1 cellular context compared by ENCODE assay signal in genomic region chr22:28923826-28924732, GRCh38.
A peak's percentile ranks its signal among the peaks of the same experiment; 100 is the strongest.
TF ChIP-seq lines count a peak whose summit lies in the region.

No MANE protein-coding gene starts in this region.

TF ChIP-seq in HepG2, 621 proteins besides CTCF, POLR2A, EP300 and RAD21 (continued from another document and continues in another):
- peak; percentile 87 for TF ChIP-seq IKZF5 (CRISPR knock-in tag; IDR thresholded peaks at IDR 0.05)
- no peak for TF ChIP-seq NR3C1 (CRISPR knock-in tag; IDR thresholded peaks at IDR 0.05)
- peak; percentile 83; the same call in 1 of the 2 replicates for TF ChIP-seq SALL2 (CRISPR knock-in tag; IDR thresholded peaks at IDR 0.05)
- TF ChIP-seq HCFC1 (IDR thresholded peaks at IDR 0.05; ENCODE audit: low read depth, low read length): no peak
- peak; percentile 98 for TF ChIP-seq ARID5B (CRISPR knock-in tag; IDR thresholded peaks at IDR 0.05)
- TF ChIP-seq ASH2L (IDR thresholded peaks at IDR 0.05; ENCODE audit: insufficient read length, low read depth, low read length): peak; percentile 76
- TF ChIP-seq KLF15 (CRISPR knock-in tag; IDR thresholded peaks at IDR 0.05; ENCODE audit: borderline replicate concordance): no peak
- 0 out of 2 replicates have a peak, but pooled peaks have one; percentile 72 for TF ChIP-seq HNF1B (CRISPR knock-in tag; IDR thresholded peaks at IDR 0.05)
- TF ChIP-seq ZSCAN12 (CRISPR knock-in tag; IDR thresholded peaks at IDR 0.05): 0 out of 2 replicates have a peak, but pooled peaks have one; percentile 37
- TF ChIP-seq BCLAF1 (IDR thresholded peaks at IDR 0.05): no peak
- TF ChIP-seq ZNF275 (CRISPR knock-in tag; IDR thresholded peaks at IDR 0.05; ENCODE audit: borderline replicate concordance): no peak
- TF ChIP-seq ZNF883 (CRISPR knock-in tag; IDR thresholded peaks at IDR 0.05; ENCODE audit: not compliant biosample characterization): no peak
- no peak for TF ChIP-seq CENPBD1 (CRISPR knock-in tag; IDR thresholded peaks at IDR 0.05; ENCODE audit: borderline replicate concordance, low read depth)
- no peak for TF ChIP-seq HES4 (CRISPR knock-in tag; IDR thresholded peaks at IDR 0.05; ENCODE audit: borderline replicate concordance)
- TF ChIP-seq CCAR2 (optimal IDR thresholded peaks at IDR 0.05; ENCODE audit: low read depth, low read length): no peak
- TF ChIP-seq IKZF1 (IDR thresholded peaks at IDR 0.05): no peak
- peak; percentile 77 for TF ChIP-seq ARNT2 (CRISPR knock-in tag; IDR thresholded peaks at IDR 0.05; ENCODE audit: low read depth)
- TF ChIP-seq ZBTB14 (CRISPR knock-in tag; IDR thresholded peaks at IDR 0.05): no peak
- peak; percentile 100 for TF ChIP-seq TCF7 (IDR thresholded peaks at IDR 0.05; ENCODE audit: low read depth)
- peak; percentile 42; the same call in 1 of the 2 replicates for TF ChIP-seq ATF1 (CRISPR knock-in tag; IDR thresholded peaks at IDR 0.05)
- TF ChIP-seq ERF (CRISPR knock-in tag; IDR thresholded peaks at IDR 0.05): peak; percentile 71
- peak; percentile 59 for TF ChIP-seq ZNF263 (CRISPR knock-in tag; IDR thresholded peaks at IDR 0.05)
- 0 out of 2 replicates have a peak, but pooled peaks have one; percentile 29 for TF ChIP-seq RFXAP (CRISPR knock-in tag; IDR thresholded peaks at IDR 0.05; ENCODE audit: borderline replicate concordance)
- peak; percentile 73 for TF ChIP-seq FOSL2 (CRISPR knock-in tag; IDR thresholded peaks at IDR 0.05)
- peak; percentile 68; the same call in 1 of the 2 replicates for TF ChIP-seq ZBTB38 (CRISPR knock-in tag; IDR thresholded peaks at IDR 0.05)
- no peak for TF ChIP-seq ZNF329 (CRISPR knock-in tag; IDR thresholded peaks at IDR 0.05; ENCODE audit: low read depth)
- no peak for TF ChIP-seq MBNL3 (CRISPR knock-in tag; conservative IDR thresholded peaks at IDR 0.05)
- TF ChIP-seq ZNF136 (CRISPR knock-in tag; IDR thresholded peaks at IDR 0.05; ENCODE audit: low read depth): no peak
- no peak for TF ChIP-seq SYNCRIP (IDR thresholded peaks at IDR 0.05; ENCODE audit: insufficient read depth, low read depth, low read length)
- no peak for TF ChIP-seq ISX (CRISPR knock-in tag; conservative IDR thresholded peaks at IDR 0.05)
- TF ChIP-seq ZNF580 (CRISPR knock-in tag; IDR thresholded peaks at IDR 0.05; ENCODE audit: borderline replicate concordance, low read depth): peak; percentile 49; the same call in 1 of the 2 replicates
- no peak for TF ChIP-seq NFRKB (IDR thresholded peaks at IDR 0.05)
- TF ChIP-seq ZNF292 (CRISPR knock-in tag; IDR thresholded peaks at IDR 0.05; ENCODE audit: borderline replicate concordance, low read depth): peak; percentile 84; the same call in 1 of the 2 replicates
- 0 out of 2 replicates have a peak, but pooled peaks have one; percentile 51 for TF ChIP-seq REPIN1 (CRISPR knock-in tag; IDR thresholded peaks at IDR 0.05; ENCODE audit: borderline replicate concordance, low read depth)
- TF ChIP-seq BHLHE40 (IDR thresholded peaks at IDR 0.05; ENCODE audit: low read length): no peak
- TF ChIP-seq SRSF9 (IDR thresholded peaks at IDR 0.05; ENCODE audit: borderline replicate concordance, insufficient read depth, low read depth, low read length, poor library complexity, severe bottlenecking): no peak
- no peak; the same call in 1 of the 2 replicates for TF ChIP-seq ZBTB25 (CRISPR knock-in tag; IDR thresholded peaks at IDR 0.05)
- TF ChIP-seq POGZ (CRISPR knock-in tag; IDR thresholded peaks at IDR 0.05): peak; percentile 70; the same call in 1 of the 2 replicates
- TF ChIP-seq ZBTB44 (CRISPR knock-in tag; IDR thresholded peaks at IDR 0.05): no peak
- TF ChIP-seq MTA1 (CRISPR knock-in tag; IDR thresholded peaks at IDR 0.05; ENCODE audit: borderline replicate concordance): peak; percentile 97; the same call in 1 of the 2 replicates
- no peak for TF ChIP-seq NAIF1 (CRISPR knock-in tag; IDR thresholded peaks at IDR 0.05; ENCODE audit: borderline replicate concordance)
- TF ChIP-seq ZNF768 (CRISPR knock-in tag; IDR thresholded peaks at IDR 0.05): peak; percentile 57; the same call in 1 of the 2 replicates
- no peak for TF ChIP-seq MLLT10 (CRISPR knock-in tag; IDR thresholded peaks at IDR 0.05)
- no peak for TF ChIP-seq DNMT1 (CRISPR knock-in tag; IDR thresholded peaks at IDR 0.05)
- TF ChIP-seq PPARG (CRISPR knock-in tag; conservative IDR thresholded peaks at IDR 0.05): peak; percentile 91
- TF ChIP-seq RNF2 (conservative IDR thresholded peaks at IDR 0.05; ENCODE audit: low read depth): no peak
- no peak for TF ChIP-seq ADNP (CRISPR knock-in tag; IDR thresholded peaks at IDR 0.05)
- no peak for TF ChIP-seq SP140L (CRISPR knock-in tag; IDR thresholded peaks at IDR 0.05; ENCODE audit: borderline replicate concordance)
- peak; percentile 96 for TF ChIP-seq MEIS2 (CRISPR knock-in tag; IDR thresholded peaks at IDR 0.05)
- TF ChIP-seq ZNF605 (CRISPR knock-in tag; IDR thresholded peaks at IDR 0.05): 0 out of 2 replicates have a peak, but pooled peaks have one; percentile 22
- TF ChIP-seq NFYB (CRISPR knock-in tag; IDR thresholded peaks at IDR 0.05): 0 out of 2 replicates have a peak, but pooled peaks have one; percentile 20
- TF ChIP-seq MAFF (IDR thresholded peaks at IDR 0.05; ENCODE audit: low read depth, low read length): no peak
- TF ChIP-seq ZFP36 (IDR thresholded peaks at IDR 0.05; ENCODE audit: borderline replicate concordance, low read depth, low read length, partially characterized antibody): no peak
- peak; percentile 79; the same call in 1 of the 2 replicates for TF ChIP-seq NR2F2 (IDR thresholded peaks at IDR 0.05; ENCODE audit: borderline replicate concordance, low read depth)
- no peak for TF ChIP-seq ZNF224 (CRISPR knock-in tag; IDR thresholded peaks at IDR 0.05)
- no peak for TF ChIP-seq ZNF562 (CRISPR knock-in tag; IDR thresholded peaks at IDR 0.05; ENCODE audit: borderline replicate concordance)
- peak; percentile 92 for TF ChIP-seq SAP130 (CRISPR knock-in tag; IDR thresholded peaks at IDR 0.05; ENCODE audit: low read depth)
